Comparison of ENCODE assay signal across 1 cellular context in genomic region chr2:27264753-27265535, GRCh38.
TF ChIP-seq lines count a peak whose summit lies in the region.

No MANE protein-coding gene starts in this region.

TF ChIP-seq in GM12878, 131 proteins besides CTCF, POLR2A, EP300 and RAD21:
- no peak for TF ChIP-seq NFIC (IDR thresholded peaks at IDR 0.05; ENCODE audit: low read depth, low read length)
- no peak for TF ChIP-seq CBX5 (IDR thresholded peaks at IDR 0.05; ENCODE audit: low read depth)
- peak; percentile 69 for TF ChIP-seq USF1 (IDR thresholded peaks at IDR 0.05; ENCODE audit: borderline replicate concordance, extremely low read length, insufficient read depth, low read depth, low read length)
- TF ChIP-seq TCF3 (IDR thresholded peaks at IDR 0.05; ENCODE audit: borderline replicate concordance, insufficient read depth, low read depth, low read length) = 0 out of 2 replicates have a peak, but pooled peaks have one; percentile 26
- 0 out of 2 replicates have a peak, but pooled peaks have one; percentile 24 for TF ChIP-seq NR2F1 (conservative IDR thresholded peaks at IDR 0.05)
- TF ChIP-seq ZNF592 (IDR thresholded peaks at IDR 0.05) = no peak
- peak; percentile 98 for TF ChIP-seq BHLHE40 (IDR thresholded peaks at IDR 0.05; ENCODE audit: borderline replicate concordance in 1 of 2, low read depth in 2 of 2, low read length in 1 of 2)
- peak; percentile 21; the same call in 1 of the 2 replicates for TF ChIP-seq SMC3 (IDR thresholded peaks at IDR 0.05; ENCODE audit: borderline replicate concordance, low read length)
- TF ChIP-seq IKZF1 (conservative IDR thresholded peaks at IDR 0.05) = peak; percentile 56; the same call in 1 of the 2 replicates
- peak; percentile 88 for TF ChIP-seq HDAC6 (IDR thresholded peaks at IDR 0.05; ENCODE audit: unreplicated experiment)
- TF ChIP-seq IKZF2 (IDR thresholded peaks at IDR 0.05) = peak; percentile 17 to 38; a peak in 1 of 4 replicates
- peak; percentile 87 for TF ChIP-seq YY1 (IDR thresholded peaks at IDR 0.05; ENCODE audit: low read depth, low read length)
TF ChIP-seq in GM12878: peak in this region for 9.
